19 cellular contexts compared by ENCODE assay signal in genomic region chr15:79451361-79451999, GRCh38.
"Had no signal": no experiment of that assay in that cellular context is flagged by ENCODE, and none has a peak within 500 bp of the region (broad histone marks: within the 10 kb centered on the region; RNA-seq: fewer than 3 reads in every experiment).

No MANE protein-coding gene starts in this region.

- H3K4me1 Mint-ChIP-seq: activated CD4-positive, alpha-beta T cell treated with anti-CD3 and anti-CD28 coated beads, Interleukin-2, amount 10 ng/mL, durations not matched to agents 7 days and 5 days; naive B cell had no signal

- H3K4me1 ChIP-seq: gastrocnemius medialis, heart left ventricle, right atrium auricular region, transverse colon had no signal

- H3K9me3 Mint-ChIP-seq: T-helper 2 cell treated with Interferon-gamma antibody and Interleukin-4, amounts not matched to agents 5 μg/mL and 100 μg/mL, for 36 hours had no signal

- H3K4me3 Mint-ChIP-seq: activated CD4-positive, alpha-beta T cell treated with anti-CD3 and anti-CD28 coated beads, Interleukin-2, amount 10 ng/mL, durations not matched to agents 7 days and 5 days; naive B cell; T-helper 2 cell treated with Interferon-gamma antibody and Interleukin-4, amounts not matched to agents 5 μg/mL and 100 μg/mL, for 36 hours had no signal

- H3K4me3 ChIP-seq: gastrocnemius medialis, heart left ventricle, right atrium auricular region, smooth muscle cell, transverse colon had no signal

- H3K36me3 ChIP-seq: gastrocnemius medialis, heart left ventricle, right atrium auricular region, transverse colon had no signal

- H3K9me3 ChIP-seq: gastrocnemius medialis, transverse colon had no signal

- DNase-seq: activated CD4-positive, alpha-beta T cell treated with anti-CD3 and anti-CD28 coated beads, Interleukin-2, amount 10 ng/mL, durations not matched to agents 7 days and 5 days; activated CD4-positive, CD25-positive, alpha-beta regulatory T cell; activated CD8-positive, alpha-beta memory T cell treated with anti-CD3 and anti-CD28 coated beads for 24 hours; activated naive CD4-positive, alpha-beta T cell treated with Interleukin-2 at 50 U/mL for 16 hours; aorta; dermis blood vessel endothelial cell; gastrocnemius medialis; islet precursor cell; mammary epithelial cell; naive B cell; stimulated activated naive CD8-positive, alpha-beta T cell treated with anti-CD3 and anti-CD28 coated beads, Interleukin-15, Interleukin-2, amounts not matched to agents 100 U/mL and 50 U/mL, for 24 hours; SW 1271; transverse colon had no signal

- H3K27ac ChIP-seq: gastrocnemius medialis, heart left ventricle, right atrium auricular region, transverse colon had no signal

- ATAC-seq: gastrocnemius medialis; left lobe of liver; stimulated activated naive CD8-positive, alpha-beta T cell treated with anti-CD3 and anti-CD28 coated beads, Interleukin-15, Interleukin-2, amounts not matched to agents 100 U/mL and 50 U/mL, for 24 hours had no signal

- H3K4me2 ChIP-seq: smooth muscle cell had no signal

- H3K27me3 ChIP-seq: right atrium auricular region had no signal

- H3K27ac Mint-ChIP-seq: activated CD4-positive, alpha-beta T cell treated with anti-CD3 and anti-CD28 coated beads, Interleukin-2, amount 10 ng/mL, durations not matched to agents 7 days and 5 days; naive B cell; progenitor cell of endocrine pancreas; T-helper 2 cell treated with Interferon-gamma antibody and Interleukin-4, amounts not matched to agents 5 μg/mL and 100 μg/mL, for 36 hours had no signal
